Comparison of ENCODE assay signal across 19 cellular contexts in genomic region chr9:5428172-5428571, GRCh38. TPM values are rescaled to one million over a fixed set of nuclear protein-coding genes. Genes with fewer than 3 reads are reported as not detected.
DNase-seq lines count a peak whose midpoint lies in the region; ATAC-seq, FAIRE-seq and TF ChIP-seq lines count a peak whose summit lies in the region.
"Had no signal": no experiment of that assay in that cellular context is flagged by ENCODE, and none has a peak within 500 bp of the region (broad histone marks: within the 10 kb centered on the region; RNA-seq: fewer than 3 reads in every experiment).

No MANE protein-coding gene starts in this region.

- 0 out of 2 replicates have a peak overlapping the region, but pooled peaks have one; percentile 27 for H2BK12ac ChIP-seq in H1 (ENCODE audit: low read depth, low read length)

- H3K36me3 Mint-ChIP-seq in T-helper 17 cell (ENCODE audit: low read depth) = peaks cover 5% of the 10 kb centered on the region

- H3K27ac Mint-ChIP-seq in T-helper 17 cell = peak overlapping the region; percentile 71

- no peak overlapping the region for H3K23ac ChIP-seq in IMR-90 (ENCODE audit: low read depth, low read length)
- no peak overlapping the region for H3K23ac ChIP-seq in H1 (ENCODE audit: insufficient read length)

- no peak for TF ChIP-seq EP300 in H1 (IDR thresholded peaks at IDR 0.05; ENCODE audit: borderline replicate concordance in 1 of 2, low read depth in 2 of 2, low read length in 2 of 2)

- no peak overlapping the region for H3K4ac ChIP-seq in IMR-90 (ENCODE audit: low read depth, low read length)
- no peak overlapping the region for H3K4ac ChIP-seq in H1 (replicated peaks; ENCODE audit: insufficient read length, low read depth, low read length)

- H3K27me3 ChIP-seq in IMR-90 (ENCODE audit: control insufficient read depth, insufficient read depth, low read length) = no peaks in the 10 kb centered on the region
- H3K27me3 ChIP-seq in H1 (replicated peaks in 1 of 4; ENCODE audit: control insufficient read depth in 3 of 4, extremely low read depth in 1 of 4, insufficient read depth in 3 of 4, low read length in 3 of 4) = no peaks in the 10 kb centered on the region

- H3K79me1 ChIP-seq in IMR-90 (ENCODE audit: low read depth in 1 of 2, low read length in 2 of 2) (peaks cover 2 to 3% of the 10 kb centered on the region in 2 experiments; a peak in 2 of 4 replicates), H1 (ENCODE audit: low read depth, low read length) (no peaks in the 10 kb centered on the region)

- H3K4me3 ChIP-seq in IMR-90 (ENCODE audit: insufficient read depth, low read depth, low read length) (no peak overlapping the region), H1 (ENCODE audit: extremely low read depth in 1 of 4, insufficient read depth in 2 of 4, low read depth in 3 of 4, low read length in 4 of 4) (no peak overlapping the region), mucosa of descending colon (no peak overlapping the region)

- H2BK20ac ChIP-seq in IMR-90 (ENCODE audit: low read depth, low read length) (no peak overlapping the region), H1 (ENCODE audit: low read length) (no peak overlapping the region)

- H3K14ac ChIP-seq in IMR-90 (replicated peaks; ENCODE audit: low read depth, low read length) = no peak overlapping the region
- H3K14ac ChIP-seq in H1 (ENCODE audit: insufficient read length) = no peak overlapping the region

- H3K9ac ChIP-seq in IMR-90 (ENCODE audit: low read depth, low read length) (no peak overlapping the region), H1 (replicated peaks in 1 of 4; ENCODE audit: extremely low read depth in 1 of 4, low read depth in 3 of 4, low read length in 3 of 4) (no peak overlapping the region)

- no peak overlapping the region for H3K4me2 ChIP-seq in IMR-90 (ENCODE audit: low read depth, low read length)
- H3K4me2 ChIP-seq in H1 (ENCODE audit: insufficient read depth in 1 of 2, low read depth in 2 of 2, low read length in 2 of 2) = no peak overlapping the region

- TF ChIP-seq RAD21 in IMR-90 (IDR thresholded peaks at IDR 0.05; ENCODE audit: low read length) = no peak
- TF ChIP-seq RAD21 in H1 (IDR thresholded peaks at IDR 0.05 in 1 of 2, conservative IDR thresholded peaks at IDR 0.05 in 1 of 2; ENCODE audit: low read depth in 2 of 2, low read length in 2 of 2) = no peak

- H2BK5ac ChIP-seq in IMR-90 (ENCODE audit: low read depth, low read length, poor library complexity, severe bottlenecking) (no peak overlapping the region), H1 (ENCODE audit: low read depth, low read length) (no peak overlapping the region)

- no peak overlapping the region for H3K27ac ChIP-seq in IMR-90 (ENCODE audit: insufficient read depth, low read length)
- no peak overlapping the region for H3K27ac ChIP-seq in H1 (ENCODE audit: low read depth, low read length)

- no peak overlapping the region for H4K8ac ChIP-seq in IMR-90 (ENCODE audit: low read depth in 2 of 2, low read length in 2 of 2)
- peak overlapping the region; percentile 65; the same call in 1 of the 2 replicates for H4K8ac ChIP-seq in H1 (ENCODE audit: extremely low read depth, insufficient read depth, low read length)

- FAIRE-seq in H1 (lab: Jason Lieb, UNC) = no peak

- peaks cover 13% of the 10 kb centered on the region for H3K4me1 Mint-ChIP-seq in T-helper 17 cell

- TF ChIP-seq POLR2A in IMR-90 (IDR thresholded peaks at IDR 0.05; ENCODE audit: low read depth, low read length) = no peak
- no peak for TF ChIP-seq POLR2A in H1 (IDR thresholded peaks at IDR 0.05; ENCODE audit: control extremely low read depth in 1 of 2, low read depth in 2 of 2, low read length in 2 of 2)

- dilution Hi-C loops in IMR-90 (cut with HindIII; ENCODE audit: low sequenced_read_pairs, unreplicated experiment) = no loop called here

- no peaks in the 10 kb centered on the region for H3K27me3 Mint-ChIP-seq in T-helper 17 cell
- H3K27me3 Mint-ChIP-seq: CD4-positive, alpha-beta memory T cell had no signal

- no peaks in the 10 kb centered on the region for H3K9me3 ChIP-seq in IMR-90 (ENCODE audit: control insufficient read depth, insufficient read depth, low read length)
- H3K9me3 ChIP-seq in T-helper 17 cell (ENCODE audit: control insufficient read depth, low read length, poor library complexity, severe bottlenecking) = no peaks in the 10 kb centered on the region
- H3K9me3 ChIP-seq in H1 (ENCODE audit: insufficient read depth in 2 of 2, low read depth in 1 of 2, low read length in 1 of 2) = peaks cover 0 to 9% of the 10 kb centered on the region in 2 experiments; a peak in 2 of 4 replicates
- no peaks in the 10 kb centered on the region for H3K9me3 ChIP-seq in mucosa of descending colon

- H4K5ac ChIP-seq in IMR-90 (ENCODE audit: low read depth, low read length) (no peak overlapping the region), H1 (ENCODE audit: insufficient read length, low read depth, low read length) (no peak overlapping the region)

- intact Hi-C loops in IMR-90 (cut with micrococcal nuclease) (no loop called here), mucosa of descending colon (cut with DNase I, micrococcal nuclease) (loop anchor here in 1 of 2 donors (10.0 kb wide), 1 partner anchor 243 kb away; the partner anchor contains the start of gene INSL6)

- no peak for TF ChIP-seq CTCF in IMR-90 (conservative IDR thresholded peaks at IDR 0.05; ENCODE audit: low read depth, low read length)
- TF ChIP-seq CTCF in H1 (IDR thresholded peaks at IDR 0.05; ENCODE audit: control extremely low read depth in 1 of 3, insufficient read depth in 1 of 3, low read depth in 1 of 3, low read length in 3 of 3) = no peak
- TF ChIP-seq CTCF in mucosa of descending colon (IDR thresholded peaks at IDR 0.05) = no peak

- H2AFZ ChIP-seq in IMR-90 (replicated peaks; ENCODE audit: low read length, poor library complexity) (no peak overlapping the region), H1 (ENCODE audit: low read length) (no peak overlapping the region)

- H3K36me3 ChIP-seq in IMR-90 (ENCODE audit: control insufficient read depth, insufficient read depth, low read length) = peaks cover 2% of the 10 kb centered on the region; the same call in 1 of the 2 replicates
- H3K36me3 ChIP-seq in H1 (ENCODE audit: control insufficient read depth in 2 of 4, insufficient read depth in 4 of 4, low read length in 3 of 4) = peaks cover 0 to 9% (median 0%) of the 10 kb centered on the region in 4 experiments; a peak in 3 of 8 replicates
- no peaks in the 10 kb centered on the region for H3K36me3 ChIP-seq in mucosa of descending colon (ENCODE audit: low read depth)

- no peak overlapping the region for H2AK5ac ChIP-seq in IMR-90 (ENCODE audit: low read depth, low read length)
- no peak overlapping the region for H2AK5ac ChIP-seq in H1 (ENCODE audit: low read depth, low read length)

- H3K18ac ChIP-seq in IMR-90 (ENCODE audit: low read depth, low read length) (no peak overlapping the region), H1 (ENCODE audit: extremely low read depth, low read length) (no peak overlapping the region)

- no peaks in the 10 kb centered on the region for H3K23me2 ChIP-seq in H1 (ENCODE audit: low read depth, low read length)

- POLR2A ChIA-PET in IMR-90 (lab: Charles Lee; ENCODE audit: unreplicated experiment) (no interaction called here), H1 (lab: Charles Lee; ENCODE audit: partially characterized antibody) (interaction anchor here (1.5 kb wide), 1 partner anchor 9 kb away, joined by 4 read pairs; the partner anchor contains the start of gene PLGRKT)

- H2AK9ac ChIP-seq in IMR-90 (replicated peaks; ENCODE audit: low read depth, low read length, poor library complexity) = peak overlapping the region; percentile 15

- BruUV-seq in IMR-90 (replicated peaks; lab: Mats Ljungman, UMichigan) = no TSS peak

- DNase-seq in IMR-90 (no peak), T-helper 17 cell (no peak), H1 (ENCODE audit: low read depth in 1 of 2, low spot score in 2 of 2) (no peak), mucosa of descending colon (no peak), epidermal melanocyte (ENCODE audit: insufficient read length, low spot score) (no peak), MV-4-11 (lab: John Stamatoyannopoulos, UW) (no peak), amygdala (lab: John Stamatoyannopoulos, UW) (no peak), SKM-1 (lab: John Stamatoyannopoulos, UW; ENCODE audit: unreplicated experiment) (no peak)
- DNase-seq: C1 segment of cervical spinal cord; Calu3; CD4-positive, alpha-beta memory T cell; COR-L47; DMS53; DMS79 treated with DMSO at 0.1 percent for 48 hours; GF-D8; GOT3; H7; HCEC 1CT had no signal

- H4K20me1 ChIP-seq in IMR-90 (ENCODE audit: insufficient read depth, low read length) (no peaks in the 10 kb centered on the region), H1 (replicated peaks in 1 of 2; ENCODE audit: control insufficient read depth in 1 of 2, insufficient read depth in 2 of 2, low read length in 2 of 2) (no peaks in the 10 kb centered on the region)

- H3K4me1 ChIP-seq in IMR-90 (ENCODE audit: control insufficient read depth, insufficient read depth, low read length) (no peaks in the 10 kb centered on the region), H1 (replicated peaks in 1 of 4; ENCODE audit: control insufficient read depth in 3 of 4, insufficient read depth in 4 of 4, low read length in 3 of 4) (no peaks in the 10 kb centered on the region), mucosa of descending colon (ENCODE audit: low read depth) (no peaks in the 10 kb centered on the region)

- CTCF ChIA-PET in IMR-90 (lab: Yijun Ruan, JAX) = interaction anchor here (0.6 kb wide), 1 partner anchor 1034 kb away, joined by 3 read pairs; no protein-coding TSS in a partner anchor
- CTCF ChIA-PET in H1 (lab: Charles Lee; ENCODE audit: partially characterized antibody) = interaction anchor here (0.6 to 3.2 kb wide), 10 partner anchors 11 to 1296 kb away, joined by 3 to 18 read pairs (median 3); no protein-coding TSS in a partner anchor

- ATAC-seq in IMR-90 (ENCODE audit: low read depth) (no peak), T-helper 17 cell (no peak), mucosa of descending colon (peak; percentile 81)

- H3K4me3 Mint-ChIP-seq in T-helper 17 cell = no peak overlapping the region
- H3K4me3 Mint-ChIP-seq: CD4-positive, alpha-beta memory T cell had no signal

- H3K79me2 ChIP-seq in H1 (ENCODE audit: control insufficient read depth in 1 of 2, insufficient read depth in 2 of 2, low read length in 2 of 2) = no peaks in the 10 kb centered on the region

- H3K56ac ChIP-seq in IMR-90 (ENCODE audit: extremely low read depth, insufficient read depth, low read length) = no peak overlapping the region
- no peak overlapping the region for H3K56ac ChIP-seq in H1 (replicated peaks; ENCODE audit: insufficient read length, low read depth, low read length)

- H4K91ac ChIP-seq in IMR-90 (ENCODE audit: insufficient read depth, low read depth, low read length) (no peak overlapping the region), H1 (replicated peaks; ENCODE audit: insufficient read length, low read length) (no peak overlapping the region)

- in situ Hi-C loops in IMR-90 (cut with MboI; ENCODE audit: low sequenced_read_pairs) = loop anchor here (25.0 kb wide), 1 partner anchor 666 kb away; no protein-coding TSS in a partner anchor

- WGBS in IMR-90 (ENCODE audit: extremely low coverage in 2 of 2, insufficient read length in 1 of 2), 2 experiments = 100% methylated on average over 1 of the region's 3 CpGs; no CpG with 5 or more reads in 1 of the 2 experiments
- WGBS in H1 (ENCODE audit: extremely low coverage in 1 of 2, insufficient coverage in 1 of 2, insufficient read length in 1 of 2, insufficient replicate concordance in 2 of 2, low coverage in 1 of 2, low lambda C conversion rate in 2 of 2, missing lambda C conversion rate in 1 of 2), 2 experiments = 89% methylated on average over 3 of the region's 3 CpGs; no CpG with 5 or more reads in 1 of the 2 experiments

- H2BK15ac ChIP-seq in IMR-90 (ENCODE audit: low read depth, low read length) (no peak overlapping the region), H1 (ENCODE audit: low read length) (no peak overlapping the region)

- H2BK120ac ChIP-seq in IMR-90 (ENCODE audit: low read depth, low read length) (no peak overlapping the region), H1 (replicated peaks; ENCODE audit: low read depth, low read length) (no peak overlapping the region)

- H3K9me1 ChIP-seq in IMR-90 (ENCODE audit: insufficient read depth, low read length) = peaks cover 4% of the 10 kb centered on the region; the same call in 1 of the 2 replicates

RNA-seq across cellular contexts. Expression of gene PLGRKT, which starts 9.6 kb away (rescaled TPM):
- total RNA-seq in IMR-90 (2012; rRNA removed) (12.7 and 13.6 TPM in 2 replicates), T-helper 17 cell (10 to 100 TPM; 17.4 to 23.5 TPM), mucosa of descending colon (10 to 100 TPM; 34.0 to 67.1 (median 53.0) TPM)
- polyA plus RNA-seq in IMR-90 (2012; rRNA removed) (8.6 and 10.8 TPM in 2 replicates), H1 (2011; rRNA removed) (2.5 and 5.4 TPM in 2 replicates)
- 2.1 and 3.0 TPM in 2 replicates for polyA plus RNA-seq in IMR-90 (2012; cell fraction: cytosol; rRNA removed)
- polyA plus RNA-seq in IMR-90 (2012; cell fraction: nucleus; rRNA removed; ENCODE audit: low replicate concordance) = 0.53 and 2.4 TPM in 2 replicates
- 11.3 and 15.7 TPM in 2 replicates for total RNA-seq in H1 (2021; fragmentation: NEBNext Ultra II Directional; extraction: Animal tissue kit (Norgen Biotek cat#: 25700))
- 7.0 TPM for polyA plus RNA-seq in H1 (2011; cell fraction: cytosol; rRNA removed)
- 0.88 TPM for polyA plus RNA-seq in H1 (2011; cell fraction: nucleus; rRNA removed)
- polyA plus RNA-seq in H1 (2012, experiment 1 of 2) = 7.5 to 14.5 TPM (median 12.4 TPM) in 4 replicates
- 8.4 TPM for polyA plus RNA-seq in H1 (2012, experiment 2 of 2)
- 14.1 TPM for polyA plus RNA-seq in H1 (2013, experiment 1 of 2)
- 14.4 TPM for polyA plus RNA-seq in H1 (2013, experiment 2 of 2)
- polyA minus RNA-seq in H1 (2011; rRNA and poly(A)+ RNA removed) = 1.2 and 1.3 TPM in 2 replicates
- 7.4 TPM for polyA minus RNA-seq in H1 (2011; cell fraction: cytosol; rRNA and poly(A)+ RNA removed)
- 5.1 TPM for polyA minus RNA-seq in H1 (2011; cell fraction: nucleus; rRNA and poly(A)+ RNA removed)

RNA-seq across cellular contexts. Expression of gene CD274, which starts 22.2 kb away (rescaled TPM):
- 19.4 and 29.4 TPM in 2 replicates for total RNA-seq in IMR-90 (2012; rRNA removed)
- 13.9 and 17.4 TPM in 2 replicates for polyA plus RNA-seq in IMR-90 (2012; rRNA removed)
- polyA plus RNA-seq in IMR-90 (2012; cell fraction: cytosol; rRNA removed) = 3.0 and 4.3 TPM in 2 replicates
- 4.8 and 33.9 TPM in 2 replicates for polyA plus RNA-seq in IMR-90 (2012; cell fraction: nucleus; rRNA removed; ENCODE audit: low replicate concordance)
- total RNA-seq in T-helper 17 cell = 1 to 10 TPM; 4.7 to 6.7 TPM
- total RNA-seq in H1 (2021; fragmentation: NEBNext Ultra II Directional; extraction: Animal tissue kit (Norgen Biotek cat#: 25700)) = 0.15 TPM in 1 of 2 replicates, not detected in the other
- 0.08 TPM in 1 of 2 replicates, not detected in the other for polyA plus RNA-seq in H1 (2011; rRNA removed)
- polyA plus RNA-seq in H1 (2011; cell fraction: cytosol; rRNA removed) = 0.14 TPM
- not detected for polyA plus RNA-seq in H1 (2011; cell fraction: nucleus; rRNA removed)
- polyA plus RNA-seq in H1 (2012, experiment 1 of 2) = 0.05 to 0.09 TPM in 2 of 4 replicates, not detected in the others
- polyA plus RNA-seq in H1 (2012, experiment 2 of 2) = not detected
- 0.20 TPM for polyA plus RNA-seq in H1 (2013, experiment 1 of 2)
- 0.26 TPM for polyA plus RNA-seq in H1 (2013, experiment 2 of 2)
- polyA minus RNA-seq in H1 (2011; rRNA and poly(A)+ RNA removed) = 0.12 and 1.1 TPM in 2 replicates
- not detected for polyA minus RNA-seq in H1 (2011; cell fraction: cytosol; rRNA and poly(A)+ RNA removed)
- not detected for polyA minus RNA-seq in H1 (2011; cell fraction: nucleus; rRNA and poly(A)+ RNA removed)
- total RNA-seq in mucosa of descending colon = 1 to 10 TPM; 2.6 to 5.4 (median 3.4) TPM
- total RNA-seq: G401, H7 had no signal
